ENCODE assay signal across 1 cellular context in genomic region chrX:45449982-45450381, GRCh38.
TF ChIP-seq lines count a peak whose summit lies in the region.

No MANE protein-coding gene starts in this region.

TF ChIP-seq in SK-N-SH treated with all-trans-retinoic acid at 6 μM for 48 hours, 23 proteins besides CTCF, POLR2A, EP300 and RAD21 (continued from another document):
- no peak for TF ChIP-seq POU6F1 (CRISPR knock-in tag; IDR thresholded peaks at IDR 0.05; ENCODE audit: borderline replicate concordance, low read depth)
- TF ChIP-seq TOX (CRISPR knock-in tag; IDR thresholded peaks at IDR 0.05; ENCODE audit: borderline replicate concordance) = no peak
